10 cellular contexts compared by ENCODE assay signal in genomic region chr22:50012201-50013181, GRCh38. TPM values are rescaled to one million over a fixed set of nuclear protein-coding genes. Genes with fewer than 3 reads are reported as not detected.
A peak's percentile ranks its signal among the peaks of the same experiment; 100 is the strongest.
DNase-seq lines count a peak whose midpoint lies in the region; ATAC-seq and TF ChIP-seq lines count a peak whose summit lies in the region.
"Had no signal": no experiment of that assay in that cellular context is flagged by ENCODE, and none has a peak within 500 bp of the region (broad histone marks: within the 10 kb centered on the region; RNA-seq: fewer than 3 reads in every experiment).

TSS of gene IL17REL (minus strand) at chr22:50012765. CDS start at chr22:50012646, 119 bp downstream.

- ATAC-seq in WTC11: no peak
- no peak for ATAC-seq in HG03039 (IDR thresholded peaks at IDR 0.05; ENCODE audit: unreplicated experiment)
- no peak for ATAC-seq in GM21526 (IDR thresholded peaks at IDR 0.05; ENCODE audit: low FRiP score, unreplicated experiment)

- no peaks in the 10 kb centered on the region for H3K9me3 ChIP-seq in tibial nerve
- H3K9me3 ChIP-seq: ascending aorta had no signal

- TF ChIP-seq POLR2A in tibial nerve (IDR thresholded peaks at IDR 0.05): no peak

- H3K4me1 Mint-ChIP-seq in activated naive CD4-positive, alpha-beta T cell treated with anti-CD3 and anti-CD28 coated beads, Interleukin-2, amount 50 U/mL, for 24 hours: peaks cover 10% of the 10 kb centered on the region
- H3K4me1 Mint-ChIP-seq in activated naive CD4-positive, alpha-beta T cell treated with anti-CD3 and anti-CD28 coated beads, Interleukin-2, amount 10 ng/mL, durations not matched to agents 7 days and 5 days: peaks cover 22% of the 10 kb centered on the region
- peaks cover 16% of the 10 kb centered on the region for H3K4me1 Mint-ChIP-seq in WTC11

- no peaks in the 10 kb centered on the region for H3K36me3 ChIP-seq in tibial nerve
- H3K36me3 ChIP-seq: ascending aorta had no signal

- no peak for TF ChIP-seq EP300 in tibial nerve (IDR thresholded peaks at IDR 0.05)

- no peak within 1 kb of the TSS for H3K27ac Mint-ChIP-seq in activated naive CD4-positive, alpha-beta T cell treated with anti-CD3 and anti-CD28 coated beads, Interleukin-2, amount 50 U/mL, for 24 hours
- no peak within 1 kb of the TSS for H3K27ac Mint-ChIP-seq in activated naive CD4-positive, alpha-beta T cell treated with anti-CD3 and anti-CD28 coated beads, Interleukin-2, amount 10 ng/mL, durations not matched to agents 7 days and 5 days
- no peak within 1 kb of the TSS for H3K27ac Mint-ChIP-seq in WTC11

- TF ChIP-seq CTCF in WTC11 (IDR thresholded peaks at IDR 0.05) (no peak), tibial nerve (IDR thresholded peaks at IDR 0.05) (peak in 3 of 5 experiments; percentile 5 to 27 (median 9))

- no peak within 1 kb of the TSS for H3K27ac ChIP-seq in tibial nerve
- H3K27ac ChIP-seq: ascending aorta had no signal

- H3K4me3 ChIP-seq in tibial nerve: no peak within 1 kb of the TSS
- H3K4me3 ChIP-seq: ascending aorta had no signal

- POLR2A ChIA-PET in WTC11 (lab: Charles Lee): interaction anchor here (1.1 kb wide), 1 partner anchor 174 kb away, joined by 3 read pairs; no protein-coding TSS in a partner anchor

- H3K27me3 Mint-ChIP-seq in activated naive CD4-positive, alpha-beta T cell treated with anti-CD3 and anti-CD28 coated beads, Interleukin-2, amount 50 U/mL, for 24 hours: no peaks in the 10 kb centered on the region
- peaks cover 71% of the 10 kb centered on the region for H3K27me3 Mint-ChIP-seq in activated naive CD4-positive, alpha-beta T cell treated with anti-CD3 and anti-CD28 coated beads, Interleukin-2, amount 10 ng/mL, durations not matched to agents 7 days and 5 days
- peaks cover 52% of the 10 kb centered on the region for H3K27me3 Mint-ChIP-seq in WTC11 (ENCODE audit: low read depth)

- H3K4me1 ChIP-seq in tibial nerve: peaks cover 0 to 20% (median 8%) of the 10 kb centered on the region in 4 donors
- H3K4me1 ChIP-seq: ascending aorta had no signal

- no peak for DNase-seq in activated naive CD4-positive, alpha-beta T cell treated with anti-CD3 and anti-CD28 coated beads, Interleukin-2, amount 10 ng/mL, durations not matched to agents 7 days and 5 days
- DNase-seq in WTC11 (ENCODE audit: low spot score) (no peak), islet precursor cell (peak; percentile 70), tibial nerve (ENCODE audit: low spot score in 2 of 2) (no peak), HPDE6-E6E7 (ENCODE audit: extremely low spot score) (no peak)
- DNase-seq: NCI-H1694 treated with DMSO at 0.1 percent for 48 hours had no signal

- CTCF ChIA-PET in activated naive CD4-positive, alpha-beta T cell treated with anti-CD3 and anti-CD28 coated beads, Interleukin-2, amount 10 ng/mL, durations not matched to agents 7 days and 5 days (lab: Charles Lee): no interaction called here
- CTCF ChIA-PET in WTC11 (lab: Charles Lee): interaction anchor here (1.1 to 4.1 kb wide), 4 partner anchors 18 to 47 kb away, joined by 4 to 25 read pairs (median 10); no protein-coding TSS in a partner anchor

- H3K4me3 Mint-ChIP-seq in activated naive CD4-positive, alpha-beta T cell treated with anti-CD3 and anti-CD28 coated beads, Interleukin-2, amount 50 U/mL, for 24 hours: peak within 1 kb of the TSS; percentile 33
- H3K4me3 Mint-ChIP-seq in activated naive CD4-positive, alpha-beta T cell treated with anti-CD3 and anti-CD28 coated beads, Interleukin-2, amount 10 ng/mL, durations not matched to agents 7 days and 5 days: no peak within 1 kb of the TSS
- H3K4me3 Mint-ChIP-seq in WTC11: peak within 1 kb of the TSS; percentile 65

- H3K9me3 Mint-ChIP-seq in activated naive CD4-positive, alpha-beta T cell treated with anti-CD3 and anti-CD28 coated beads, Interleukin-2, amount 50 U/mL, for 24 hours: no peaks in the 10 kb centered on the region
- no peaks in the 10 kb centered on the region for H3K9me3 Mint-ChIP-seq in activated naive CD4-positive, alpha-beta T cell treated with anti-CD3 and anti-CD28 coated beads, Interleukin-2, amount 10 ng/mL, durations not matched to agents 7 days and 5 days
- H3K9me3 Mint-ChIP-seq in WTC11: no peaks in the 10 kb centered on the region

- 50 to 62% methylated on average over 25 to 30 of the region's 30 CpGs for WGBS in tibial nerve, 2 donors

- peaks cover 0 to 91% of the 10 kb centered on the region in 2 donors for H3K27me3 ChIP-seq in tibial nerve

- no peaks in the 10 kb centered on the region for H3K36me3 Mint-ChIP-seq in activated naive CD4-positive, alpha-beta T cell treated with anti-CD3 and anti-CD28 coated beads, Interleukin-2, amount 50 U/mL, for 24 hours
- no peaks in the 10 kb centered on the region for H3K36me3 Mint-ChIP-seq in activated naive CD4-positive, alpha-beta T cell treated with anti-CD3 and anti-CD28 coated beads, Interleukin-2, amount 10 ng/mL, durations not matched to agents 7 days and 5 days
- H3K36me3 Mint-ChIP-seq in WTC11: no peaks in the 10 kb centered on the region

TF ChIP-seq in WTC11, 78 proteins besides CTCF, POLR2A, EP300 and RAD21:
- no peak for TF ChIP-seq NR1H2 (CRISPR knock-in tag; IDR thresholded peaks at IDR 0.05)
- TF ChIP-seq PRRX2 (CRISPR knock-in tag; IDR thresholded peaks at IDR 0.05): no peak
- TF ChIP-seq ZNF121 (CRISPR knock-in tag; IDR thresholded peaks at IDR 0.05): no peak
- TF ChIP-seq ZNF138 (CRISPR knock-in tag; conservative IDR thresholded peaks at IDR 0.05): no peak

RNA-seq across cellular contexts. Expression of gene IL17REL, which starts in this region (rescaled TPM):
- total RNA-seq in WTC11 (2021): 0.23 to 0.34 TPM (median 0.24 TPM) in 3 replicates
- not detected for total RNA-seq in tibial nerve
- total RNA-seq: ascending aorta had no signal
